In the genomic region with DNA sequence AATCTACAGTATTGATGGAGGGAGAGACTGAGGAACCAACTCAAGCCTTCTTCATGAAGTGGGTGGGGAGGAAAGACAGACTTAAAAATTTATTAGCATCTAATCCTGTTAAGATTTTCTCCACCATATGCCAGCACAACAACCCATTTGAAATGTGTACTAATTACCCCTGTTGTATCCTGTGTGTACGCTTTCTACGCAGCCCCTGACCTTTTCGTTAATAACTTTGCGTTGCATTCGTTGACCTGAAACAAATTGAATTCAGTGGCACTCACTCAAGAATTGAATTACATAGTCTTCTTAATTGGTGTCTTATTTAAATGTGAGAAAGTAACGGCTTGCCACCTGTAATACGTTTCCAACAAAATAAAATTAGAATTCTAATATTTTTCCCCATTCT, we compare ENCODE assay signal across 26 cellular contexts.
"Had no signal": no experiment of that assay in that cellular context is flagged by ENCODE, and none has a peak within 500 bp of the region (broad histone marks: within the 10 kb centered on the region; RNA-seq: fewer than 3 reads in every experiment).

No MANE protein-coding gene starts in this region.

- ATAC-seq: foreskin keratinocyte; gastroesophageal sphincter; heart left ventricle; left lobe of liver; natural killer cell; right lobe of liver; stimulated activated naive CD8-positive, alpha-beta T cell treated with anti-CD3 and anti-CD28 coated beads, Interleukin-15, amount 100 ng/mL, for 72 hours had no signal

- H3K27ac Mint-ChIP-seq: memory B cell; natural killer cell; stimulated activated naive CD8-positive, alpha-beta T cell treated with anti-CD3 and anti-CD28 coated beads, Interleukin-15, amount 100 ng/mL, for 72 hours; type B pancreatic cell had no signal

- DNase-seq: dermis blood vessel endothelial cell; effector memory CD4-positive, alpha-beta T cell; foreskin keratinocyte; heart left ventricle; kidney; natural killer cell; occipital lobe; ovary; posterior cingulate gyrus; right lobe of liver; small intestine; stimulated activated CD4-positive, alpha-beta T cell treated with anti-CD3 and anti-CD28 coated beads, Interleukin-15, amount 100 ng/mL, for 24 hours; stimulated activated CD4-positive, alpha-beta T cell treated with anti-CD3 and anti-CD28 coated beads, Interleukin-4, amount 100 ng/mL, for 1 hour; stimulated activated CD8-positive, alpha-beta memory T cell treated with anti-CD3 and anti-CD28 coated beads, Interleukin-4, amount 100 ng/mL, for 48 hours; stimulated activated naive CD4-positive, alpha-beta T cell; stimulated activated naive CD8-positive, alpha-beta T cell treated with anti-CD3 and anti-CD28 coated beads, Interleukin-15, amount 100 ng/mL, for 72 hours; testis; tibial artery had no signal

- H3K4me3 ChIP-seq: coronary artery, esophagus muscularis mucosa, gastroesophageal sphincter, heart left ventricle, hepatocyte, lung, ovary, right lobe of liver, testis, tibial artery had no signal

- H3K27me3 ChIP-seq: foreskin keratinocyte, hepatocyte, ovary, right lobe of liver, testis had no signal

- H3K36me3 ChIP-seq: esophagus muscularis mucosa, gastroesophageal sphincter, heart left ventricle, ovary, right lobe of liver, tibial artery had no signal

- H3K36me3 Mint-ChIP-seq: memory B cell, natural killer cell, type B pancreatic cell had no signal

- H3K9me3 Mint-ChIP-seq: memory B cell; natural killer cell; stimulated activated naive CD8-positive, alpha-beta T cell treated with anti-CD3 and anti-CD28 coated beads, Interleukin-15, amount 100 ng/mL, for 72 hours; type B pancreatic cell had no signal

- H3K4me3 Mint-ChIP-seq: memory B cell; natural killer cell; stimulated activated naive CD8-positive, alpha-beta T cell treated with anti-CD3 and anti-CD28 coated beads, Interleukin-15, amount 100 ng/mL, for 72 hours; type B pancreatic cell had no signal

- H3K4me1 Mint-ChIP-seq: memory B cell; natural killer cell; stimulated activated naive CD8-positive, alpha-beta T cell treated with anti-CD3 and anti-CD28 coated beads, Interleukin-15, amount 100 ng/mL, for 72 hours had no signal

- H3K4me1 ChIP-seq: esophagus muscularis mucosa, foreskin keratinocyte, gastroesophageal sphincter, heart left ventricle, right lobe of liver, testis, tibial artery had no signal

- H3K27me3 Mint-ChIP-seq: memory B cell had no signal

- H3K9me3 ChIP-seq: esophagus muscularis mucosa, gastroesophageal sphincter, heart left ventricle, ovary, right lobe of liver, testis, tibial artery had no signal

- H3K27ac ChIP-seq: coronary artery, esophagus muscularis mucosa, foreskin keratinocyte, gastroesophageal sphincter, heart left ventricle, hepatocyte, ovary, right lobe of liver, testis, tibial artery had no signal
